Comparison of ENCODE assay signal across 10 cellular contexts in the genomic region with DNA sequence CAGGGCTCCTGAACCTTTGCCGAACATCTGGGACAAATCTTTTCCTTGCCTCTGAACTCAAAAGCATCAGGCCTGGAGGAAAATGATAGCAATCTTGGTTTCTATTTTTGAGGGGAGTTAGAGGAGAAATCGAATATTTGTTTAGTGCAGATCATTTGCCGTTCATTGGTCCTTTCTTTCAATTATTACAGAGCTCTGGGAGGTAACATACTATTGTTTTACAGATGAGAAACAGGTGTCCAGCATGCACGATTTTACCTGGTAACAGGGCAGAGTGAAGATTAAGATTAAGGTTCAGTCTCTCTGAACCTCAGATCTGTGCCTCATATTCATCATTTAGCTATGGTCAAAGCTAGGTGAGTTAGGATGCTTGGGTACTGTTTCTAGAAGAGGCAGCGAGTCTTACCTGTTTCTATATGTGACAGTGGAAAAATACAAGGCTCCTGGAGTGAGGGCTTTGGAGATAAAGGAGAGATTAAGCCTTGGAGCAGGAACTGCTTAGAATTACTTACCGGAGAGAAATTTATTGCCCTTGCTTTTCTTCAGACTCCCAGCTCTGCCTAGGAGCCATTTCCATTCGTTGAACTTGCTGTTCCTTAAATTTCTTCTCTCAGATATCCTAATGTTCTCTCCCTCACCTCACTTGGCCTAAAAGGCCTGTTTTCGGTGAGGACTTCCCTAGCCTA. TPM values are rescaled to one million over a fixed set of nuclear protein-coding genes. Genes with fewer than 3 reads are reported as not detected.
DNase-seq lines count a peak whose midpoint lies in the region; ATAC-seq and TF ChIP-seq lines count a peak whose summit lies in the region.
"Had no signal": no experiment of that assay in that cellular context is flagged by ENCODE, and none has a peak within 500 bp of the region (broad histone marks: within the 10 kb centered on the region; RNA-seq: fewer than 3 reads in every experiment).

No MANE protein-coding gene starts in this region.

- no peak overlapping the region for H3K4me3 Mint-ChIP-seq in activated T-helper 17 cell treated with anti-CD3 and anti-CD28 coated beads, Interleukin-2, amount 50 U/mL, for 72 hours

- TF ChIP-seq CTCF in Peyer's patch (IDR thresholded peaks at IDR 0.05) (no peak), foreskin keratinocyte (conservative IDR thresholded peaks at IDR 0.05) (no peak), gastrocnemius medialis (IDR thresholded peaks at IDR 0.05 in 4 of 5, conservative IDR thresholded peaks at IDR 0.05 in 1 of 5) (no peak)

- intact Hi-C loops in gastrocnemius medialis (cut with DNase I; ENCODE audit: low total_unique reads): no loop called here

- in situ Hi-C loops in gastrocnemius medialis (cut with MboI; ENCODE audit: low sequenced_read_pairs in 4 of 4): no loop called here

- H3K4me3 ChIP-seq in Peyer's patch: peak overlapping the region; percentile 85 to 92 (median 88)
- H3K4me3 ChIP-seq in gastrocnemius medialis: peak overlapping the region; percentile 68 to 98 (median 90)

- ATAC-seq in foreskin keratinocyte (no peak), gastrocnemius medialis (no peak), GM19328 (IDR thresholded peaks at IDR 0.05; ENCODE audit: unreplicated experiment) (no peak)
- ATAC-seq in activated T-helper 17 cell treated with anti-CD3 and anti-CD28 coated beads, Interleukin-2, amount 50 U/mL, for 72 hours (replicated peaks): no peak

- TF ChIP-seq POLR2A in Peyer's patch (IDR thresholded peaks at IDR 0.05) (no peak), gastrocnemius medialis (IDR thresholded peaks at IDR 0.05) (no peak)

- H3K27ac Mint-ChIP-seq in activated T-helper 17 cell treated with anti-CD3 and anti-CD28 coated beads, Interleukin-2, amount 50 U/mL, for 72 hours: no peak overlapping the region

- no peaks in the 10 kb centered on the region for H3K27me3 Mint-ChIP-seq in activated T-helper 17 cell treated with anti-CD3 and anti-CD28 coated beads, Interleukin-2, amount 50 U/mL, for 72 hours

- H3K9me3 ChIP-seq in ES-I3 (ENCODE audit: control insufficient read depth, insufficient read depth, low read length) (no peaks in the 10 kb centered on the region), Peyer's patch (no peaks in the 10 kb centered on the region), gastrocnemius medialis (no peaks in the 10 kb centered on the region)

- no peaks in the 10 kb centered on the region for H3K9me3 Mint-ChIP-seq in activated T-helper 17 cell treated with anti-CD3 and anti-CD28 coated beads, Interleukin-2, amount 50 U/mL, for 72 hours

- H3K36me3 ChIP-seq in ES-I3 (ENCODE audit: insufficient read depth, low read length) (peaks cover 5% of the 10 kb centered on the region; the same call in 1 of the 2 replicates), Peyer's patch (peaks cover 0 to 18% (median 0%) of the 10 kb centered on the region in 3 donors), gastrocnemius medialis (peaks cover 0 to 9% of the 10 kb centered on the region in 2 donors)

- no peak for DNase-seq in Peyer's patch
- DNase-seq in foreskin keratinocyte: no peak
- no peak for DNase-seq in gastrocnemius medialis
- no peak for DNase-seq in NCI-H146 (lab: John Stamatoyannopoulos, UW)
- DNase-seq in Kasumi-1 (lab: John Stamatoyannopoulos, UW): no peak
- DNase-seq: amniotic stem cell, SIG-M5 had no signal

- peak overlapping the region; percentile 91; the same call in 1 of the 2 replicates for H3K9ac ChIP-seq in ES-I3 (ENCODE audit: low read depth, low read length)

- H3K27me3 ChIP-seq in Peyer's patch (no peaks in the 10 kb centered on the region), foreskin keratinocyte (no peaks in the 10 kb centered on the region), gastrocnemius medialis (no peaks in the 10 kb centered on the region)

- H3K36me3 Mint-ChIP-seq in activated T-helper 17 cell treated with anti-CD3 and anti-CD28 coated beads, Interleukin-2, amount 50 U/mL, for 72 hours (ENCODE audit: low read depth): peaks cover 54% of the 10 kb centered on the region

- peaks cover 47% of the 10 kb centered on the region for H3K4me1 Mint-ChIP-seq in activated T-helper 17 cell treated with anti-CD3 and anti-CD28 coated beads, Interleukin-2, amount 50 U/mL, for 72 hours

- peaks cover 4% of the 10 kb centered on the region for H3K4me1 ChIP-seq in ES-I3 (ENCODE audit: insufficient read depth, low read length)
- peaks cover 0 to 48% (median 4%) of the 10 kb centered on the region in 4 donors for H3K4me1 ChIP-seq in Peyer's patch
- H3K4me1 ChIP-seq in foreskin keratinocyte: no peaks in the 10 kb centered on the region
- peaks cover 44 to 50% of the 10 kb centered on the region in 2 donors for H3K4me1 ChIP-seq in gastrocnemius medialis

- H3K27ac ChIP-seq in Peyer's patch (peak overlapping the region in 2 of 4 donors; percentile 80 to 92), foreskin keratinocyte (peak overlapping the region; percentile 69), gastrocnemius medialis (peak overlapping the region; percentile 87 to 98 (median 94))

RNA-seq across cellular contexts. Expression of gene PRCC, which starts 1.4 kb away (rescaled TPM):
- 100 to 1,000 TPM in 1 of 4 donors, 10 to 100 TPM in 3; 43.3 to 114 (median 46.3) TPM for total RNA-seq in Peyer's patch
- 37.7 and 43.3 TPM in 2 replicates for total RNA-seq in foreskin keratinocyte
- polyA plus RNA-seq in foreskin keratinocyte: 54.1 and 62.2 TPM in 2 replicates
- total RNA-seq in gastrocnemius medialis: 10 to 100 TPM; 42.8 to 62.3 (median 46.5) TPM
- 10 to 100 TPM; 54.0 to 76.7 TPM for total RNA-seq in activated T-helper 17 cell treated with anti-CD3 and anti-CD28 coated beads, Interleukin-2, amount 50 U/mL, for 72 hours

RNA-seq across cellular contexts. Expression of gene HDGF, which starts 17.3 kb away (rescaled TPM):
- total RNA-seq in Peyer's patch (100 to 1,000 TPM; 234 to 309 (median 281) TPM), foreskin keratinocyte (430 and 481 TPM in 2 replicates), gastrocnemius medialis (100 to 1,000 TPM; 154 to 281 (median 240) TPM)
- 386 and 479 TPM in 2 replicates for polyA plus RNA-seq in foreskin keratinocyte
- total RNA-seq in activated T-helper 17 cell treated with anti-CD3 and anti-CD28 coated beads, Interleukin-2, amount 50 U/mL, for 72 hours: 100 to 1,000 TPM; 270 to 361 TPM

RNA-seq across cellular contexts. Expression of gene MRPL24, which starts 27.9 kb away (rescaled TPM):
- total RNA-seq in Peyer's patch (10 to 100 TPM; 15.7 to 35.8 (median 22.0) TPM), foreskin keratinocyte (117 and 145 TPM in 2 replicates), gastrocnemius medialis (100 to 1,000 TPM in 3 of 4 donors, 10 to 100 TPM in 1; 54.9 to 121 (median 102) TPM)
- 173 and 199 TPM in 2 replicates for polyA plus RNA-seq in foreskin keratinocyte
- 10 to 100 TPM; 58.8 to 67.0 TPM for total RNA-seq in activated T-helper 17 cell treated with anti-CD3 and anti-CD28 coated beads, Interleukin-2, amount 50 U/mL, for 72 hours

RNA-seq across cellular contexts. Expression of gene ISG20L2, which starts 40.2 kb away (rescaled TPM):
- total RNA-seq in Peyer's patch (10 to 100 TPM; 22.4 to 47.2 (median 27.9) TPM), foreskin keratinocyte (31.7 and 32.0 TPM in 2 replicates), gastrocnemius medialis (10 to 100 TPM in 3 of 4 donors, 1 to 10 TPM in 1; 9.5 to 16.4 (median 15.1) TPM)
- 22.3 and 28.6 TPM in 2 replicates for polyA plus RNA-seq in foreskin keratinocyte
- total RNA-seq in activated T-helper 17 cell treated with anti-CD3 and anti-CD28 coated beads, Interleukin-2, amount 50 U/mL, for 72 hours: 10 to 100 TPM; 38.8 to 74.9 TPM

RNA-seq across cellular contexts. Expression of gene METTL25B, which starts 40.5 kb away (rescaled TPM):
- total RNA-seq in Peyer's patch: 10 to 100 TPM; 33.8 to 95.2 (median 64.9) TPM
- 13.8 and 15.7 TPM in 2 replicates for total RNA-seq in foreskin keratinocyte
- polyA plus RNA-seq in foreskin keratinocyte: 19.7 TPM in 2 replicates
- total RNA-seq in gastrocnemius medialis: 10 to 100 TPM; 12.9 to 28.0 (median 17.6) TPM
- total RNA-seq in activated T-helper 17 cell treated with anti-CD3 and anti-CD28 coated beads, Interleukin-2, amount 50 U/mL, for 72 hours: 10 to 100 TPM; 29.0 to 51.6 TPM
